Comparison of ENCODE assay signal across 8 cellular contexts in the genomic region with DNA sequence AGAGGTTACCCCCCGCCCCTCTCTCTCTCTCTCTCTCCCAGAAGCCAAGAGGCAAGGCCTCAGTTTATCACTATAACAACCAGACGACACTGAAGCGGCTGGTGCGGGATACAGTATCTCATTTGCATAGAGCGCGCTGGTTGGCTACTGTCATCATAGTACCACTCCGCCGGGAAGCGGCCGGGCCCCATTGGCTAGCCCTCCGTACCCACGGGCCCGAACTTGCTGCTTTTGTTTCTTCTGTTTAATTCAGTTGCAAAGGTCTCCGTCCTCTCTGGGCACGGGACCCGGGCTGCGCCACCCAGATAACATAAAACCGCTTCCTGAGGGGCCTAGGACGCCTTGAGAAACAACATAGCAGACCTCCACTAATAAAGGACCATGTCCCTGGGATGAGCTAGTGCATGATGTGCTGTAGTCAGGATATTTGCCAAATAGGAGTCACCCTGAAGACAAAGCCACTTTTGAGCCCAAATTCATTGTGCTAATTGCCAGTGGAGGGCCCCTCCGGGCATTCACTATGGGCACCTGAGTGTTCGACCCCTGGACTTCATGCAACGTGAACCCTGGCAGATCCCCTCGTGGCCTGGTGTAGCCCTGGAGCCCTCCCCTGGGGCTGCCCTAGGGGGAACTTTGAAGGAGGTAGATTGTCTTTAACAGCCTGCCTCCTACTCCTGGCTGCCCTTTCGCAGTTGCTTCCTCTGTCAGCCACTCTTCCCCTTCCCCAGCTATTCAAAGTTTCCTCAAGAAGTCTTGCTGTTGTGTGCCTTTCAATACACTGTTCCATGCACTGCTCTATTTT. TPM values are rescaled to one million over a fixed set of nuclear protein-coding genes. Genes with fewer than 3 reads are reported as not detected.
A peak's percentile ranks its signal among the peaks of the same experiment; 100 is the strongest.
DNase-seq lines count a peak whose midpoint lies in the region; ATAC-seq and TF ChIP-seq lines count a peak whose summit lies in the region.

PCYT1B (minus strand) TSS at position 91 of the 802 bp plus-strand sequence. CDS start 242 bp downstream, outside the sequence.

- POLR2A ChIA-PET in BJ (lab: Charles Lee) = no interaction called here

- peaks cover 5% of the 10 kb centered on the region; the same call in 1 of the 2 replicates for H3F3A ChIP-seq in MM.1S (ENCODE audit: insufficient read depth, low read length)

- in situ Hi-C loops in transverse colon (cut with MboI; ENCODE audit: low pct_ligation_motif_present in 1 of 4, low pct_unique_long_range_greater_than_20kb in 1 of 4, low sequenced_read_pairs in 3 of 4) = no loop called here

- no peaks in the 10 kb centered on the region for H3K79me2 ChIP-seq in MM.1S (ENCODE audit: low read length)

- H3K9ac ChIP-seq in MM.1S (ENCODE audit: low read length) = peak within 1 kb of the TSS; percentile 22; the same call in 1 of the 2 replicates

- intact Hi-C loops in heart right ventricle (cut with DNase I) (no loop called here), transverse colon (cut with DNase I; ENCODE audit: low total_unique reads) (no loop called here)

- DNase-seq in BJ (ENCODE audit: low read depth) (peak; percentile 4), MM.1S (peak; percentile 66), T-helper 1 cell (peak; percentile 5 to 65 (median 34)), amniotic stem cell (lab: John Stamatoyannopoulos, UW) (peak; percentile 39), heart right ventricle (peak; percentile 45 to 54), progenitor cell of endocrine pancreas (ENCODE audit: low spot score, unreplicated experiment) (peak; percentile 35), transverse colon (peak; percentile 40)

- H3K9me3 ChIP-seq in MM.1S (replicated peaks; ENCODE audit: insufficient read depth, low read length) (no peaks in the 10 kb centered on the region), heart right ventricle (no peaks in the 10 kb centered on the region), transverse colon (no peaks in the 10 kb centered on the region)

- H3K4me1 ChIP-seq in MM.1S (ENCODE audit: low read length) = peaks cover 3% of the 10 kb centered on the region; the same call in 1 of the 2 replicates
- H3K4me1 ChIP-seq in heart right ventricle = peaks cover 0 to 8% (median 0%) of the 10 kb centered on the region in 9 donors
- H3K4me1 ChIP-seq in transverse colon = peaks cover 0 to 3% (median 0%) of the 10 kb centered on the region in 4 donors

- WGBS in heart right ventricle, 2 donors = 2% methylated on average over 23 of the region's 24 CpGs
- 35% methylated on average over 24 of the region's 24 CpGs; no CpG with 5 or more reads in 1 of the 2 donors for WGBS in transverse colon (ENCODE audit: low coverage in 1 of 2), 2 donors

- CTCF ChIA-PET in BJ (lab: Yijun Ruan, JAX) = no interaction called here

- TF ChIP-seq POLR2A in transverse colon (IDR thresholded peaks at IDR 0.05) = no peak

- H3K4me3 ChIP-seq in BJ (ENCODE audit: low read depth, low read length) (peak within 1 kb of the TSS; percentile 12; the same call in 1 of the 2 replicates), MM.1S (ENCODE audit: low read length) (peak within 1 kb of the TSS; percentile 60), heart right ventricle (peak within 1 kb of the TSS in 7 of 10 donors; percentile 8 to 50 (median 41)), transverse colon (peak within 1 kb of the TSS in 2 of 4 donors; percentile 6 to 31)

- H3K9me3 Mint-ChIP-seq in progenitor cell of endocrine pancreas (ENCODE audit: low read depth) = no peaks in the 10 kb centered on the region

- ATAC-seq in GM21381 (IDR thresholded peaks at IDR 0.05; ENCODE audit: unreplicated experiment) (peak; percentile 83), heart right ventricle (peak; percentile 89 to 99 (median 98))

- TF ChIP-seq CTCF in BJ (IDR thresholded peaks at IDR 0.05; ENCODE audit: insufficient read depth, low read depth, low read length) (no peak), MM.1S (IDR thresholded peaks at IDR 0.05; ENCODE audit: low read length) (no peak), heart right ventricle (IDR thresholded peaks at IDR 0.05) (no peak), progenitor cell of endocrine pancreas (IDR thresholded peaks at IDR 0.05; ENCODE audit: unreplicated experiment) (no peak), transverse colon (IDR thresholded peaks at IDR 0.05) (no peak)

- H3K27me3 ChIP-seq in BJ (ENCODE audit: control insufficient read depth, insufficient read depth, low read length) (peaks cover 1% of the 10 kb centered on the region; the same call in 1 of the 2 replicates), MM.1S (replicated peaks; ENCODE audit: insufficient read depth, low read length) (no peaks in the 10 kb centered on the region), heart right ventricle (peaks cover 0 to 64% (median 0%) of the 10 kb centered on the region in 7 donors), transverse colon (no peaks in the 10 kb centered on the region)

- peaks cover 30% of the 10 kb centered on the region for H3K27me3 Mint-ChIP-seq in progenitor cell of endocrine pancreas

- H3K36me3 Mint-ChIP-seq in progenitor cell of endocrine pancreas (ENCODE audit: insufficient read depth) = no peaks in the 10 kb centered on the region

- H3K27ac ChIP-seq in MM.1S (ENCODE audit: low read length) (peak within 1 kb of the TSS; percentile 23; the same call in 1 of the 2 replicates), heart right ventricle (no peak within 1 kb of the TSS), transverse colon (peak within 1 kb of the TSS in 2 of 4 donors; percentile 8 to 28)

- peak within 1 kb of the TSS; percentile 77 for H3K4me3 Mint-ChIP-seq in progenitor cell of endocrine pancreas (ENCODE audit: low read depth)

- H2AFZ ChIP-seq in MM.1S (ENCODE audit: low read length) = peak within 1 kb of the TSS; percentile 78

- H3K36me3 ChIP-seq in BJ (ENCODE audit: control insufficient read depth, insufficient read depth, low read length) (no peaks in the 10 kb centered on the region), MM.1S (replicated peaks; ENCODE audit: insufficient read depth, low read length) (no peaks in the 10 kb centered on the region), heart right ventricle (no peaks in the 10 kb centered on the region), transverse colon (no peaks in the 10 kb centered on the region)

- peaks cover 18% of the 10 kb centered on the region for H3K4me1 Mint-ChIP-seq in progenitor cell of endocrine pancreas (ENCODE audit: low read depth)

- peak within 1 kb of the TSS; percentile 86 for H3K4me2 ChIP-seq in MM.1S (ENCODE audit: low read depth, low read length)

- H3K9me2 ChIP-seq in MM.1S (replicated peaks; ENCODE audit: insufficient read depth, low read length) = no peaks in the 10 kb centered on the region

- peak within 1 kb of the TSS; percentile 93 for H3K27ac Mint-ChIP-seq in progenitor cell of endocrine pancreas

- no peak for TF ChIP-seq EP300 in transverse colon (IDR thresholded peaks at IDR 0.05; ENCODE audit: low read depth)

- H4K20me1 ChIP-seq in MM.1S (ENCODE audit: insufficient read depth, low read length) = no peaks in the 10 kb centered on the region

RNA-seq across cellular contexts. Expression of gene PCYT1B, which starts in this region (rescaled TPM):
- polyA plus RNA-seq in BJ (2011; rRNA removed) (0.06 TPM in 1 of 2 replicates, not detected in the other), heart right ventricle (under 1 TPM; 0.07 to 0.09 TPM)
- polyA minus RNA-seq in BJ (2011; rRNA and poly(A)+ RNA removed) = not detected in 2 replicates
- total RNA-seq in heart right ventricle (under 1 TPM in 5 of 10 donors, not detected in 5; 0.13 to 0.34 (median 0.21) TPM), progenitor cell of endocrine pancreas (26.6 and 29.2 TPM in 2 replicates), transverse colon (under 1 TPM in 1 of 4 donors, not detected in 3; 0.16 TPM)

Comparison
In these comparisons a context has a peak if more than half of its experiments do, and no peak if none do; other contexts are left out.
1. RNA of gene PCYT1B (total RNA-seq): 26.6 to 29.2 TPM in progenitor cell of endocrine pancreas; 0.16 TPM in transverse colon and 0.13 to 0.34 TPM in heart right ventricle; every median in the first group is over 10 times any median in the second.
2. Peak in DNase-seq and H3K4me3 ChIP-seq in BJ; RNA of the gene not detected or under 1 TPM.
3. Peak in DNase-seq, ATAC-seq and H3K4me3 ChIP-seq in heart right ventricle; RNA of the gene not detected or under 1 TPM.
4. Peak in DNase-seq in transverse colon; RNA of the gene not detected or under 1 TPM.
5. DNase-seq: peak in every context shown above with its lines; median percentile 66 in MM.1S; 50 in heart right ventricle; 40 in transverse colon; 39 in amniotic stem cell; 35 in progenitor cell of endocrine pancreas; 34 in T-helper 1 cell; 4 in BJ.